In the genomic region with DNA sequence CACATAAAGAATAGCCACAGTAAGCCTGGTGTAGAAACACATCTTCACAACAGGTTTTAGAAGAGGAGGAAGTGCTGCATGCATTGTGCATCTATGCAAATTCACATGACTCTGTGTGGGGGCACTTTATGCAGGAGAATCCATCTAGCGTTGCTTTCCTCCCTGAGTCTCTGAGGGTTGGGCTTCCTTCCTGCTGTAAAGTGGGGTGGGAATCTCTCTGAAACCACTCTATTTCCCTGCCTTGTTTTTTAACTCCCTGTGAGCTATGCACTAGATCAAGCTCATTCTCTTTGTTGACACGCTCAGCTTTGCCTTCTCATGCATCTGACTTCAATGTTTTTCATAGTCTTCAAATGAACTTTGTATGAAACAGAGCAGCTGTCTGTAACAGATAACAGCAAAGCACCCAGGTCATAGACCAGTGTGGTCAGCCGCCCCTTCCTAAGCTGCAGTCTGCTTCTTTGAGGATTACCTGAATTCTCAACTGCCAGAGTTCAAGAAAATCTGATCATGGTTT, we compare ENCODE assay signal across 9 cellular contexts.
DNase-seq lines count a peak whose midpoint lies in the region; ATAC-seq lines count a peak whose summit lies in the region.
"Had no signal": no experiment of that assay in that cellular context is flagged by ENCODE, and none has a peak within 500 bp of the region (broad histone marks: within the 10 kb centered on the region; RNA-seq: fewer than 3 reads in every experiment).

No MANE protein-coding gene starts in this region.

- peak; percentile 89 for ATAC-seq in GM18873 (IDR thresholded peaks at IDR 0.05; ENCODE audit: low FRiP score, unreplicated experiment)
- peak; percentile 82 for ATAC-seq in HG02588 (IDR thresholded peaks at IDR 0.05; ENCODE audit: unreplicated experiment)
- ATAC-seq: Panc1 had no signal

- peak; percentile 71 for DNase-seq in NCI-H82 (lab: John Stamatoyannopoulos, UW)
- peak; percentile 14 for DNase-seq in iPS-NIHi11 (ENCODE audit: low spot score)
- no peak for DNase-seq in stimulated activated CD4-positive, alpha-beta T cell treated with anti-CD3 and anti-CD28 coated beads, Interleukin-4, amount 100 ng/mL, for 4 hours
- no peak for DNase-seq in cortex of kidney (lab: John Stamatoyannopoulos, UW)
- no peak for DNase-seq in activated CD8-positive, alpha-beta memory T cell treated with anti-CD3 and anti-CD28 coated beads, Interleukin-2, amount 50 U/mL, for 48 hours
- DNase-seq in anterior cingulate cortex (lab: John Stamatoyannopoulos, UW), result no peak

Comparison
In these comparisons a context has a peak if more than half of its experiments do, and no peak if none do; other contexts are left out.
1. DNase-seq: peak in NCI-H82 (single experiment) and iPS-NIHi11 (single experiment); none in stimulated activated CD4-positive, alpha-beta T cell treated with anti-CD3 and anti-CD28 coated beads, Interleukin-4, amount 100 ng/mL, for 4 hours (0 of 2), cortex of kidney (single experiment), activated CD8-positive, alpha-beta memory T cell treated with anti-CD3 and anti-CD28 coated beads, Interleukin-2, amount 50 U/mL, for 48 hours (single experiment) and anterior cingulate cortex (0 of 58).